Comparison of ENCODE assay signal across 1 cellular context in genomic region chr9:27573699-27574265, GRCh38.
TF ChIP-seq lines count a peak whose summit lies in the region.

No MANE protein-coding gene starts in this region.

TF ChIP-seq in HepG2, 621 proteins besides CTCF, POLR2A, EP300 and RAD21 (continued from another document and continues in another):
- TF ChIP-seq ZNF574 (CRISPR knock-in tag; IDR thresholded peaks at IDR 0.05) (peak; percentile 63), CERS6 (CRISPR knock-in tag; IDR thresholded peaks at IDR 0.05) (no peak), SMAD9 (CRISPR knock-in tag; IDR thresholded peaks at IDR 0.05) (no peak), ZNF496 (CRISPR knock-in tag; IDR thresholded peaks at IDR 0.05; ENCODE audit: insufficient replicate concordance) (no peak), TSC22D2 (CRISPR knock-in tag; IDR thresholded peaks at IDR 0.05; ENCODE audit: borderline replicate concordance) (no peak), ZNF512B (CRISPR knock-in tag; IDR thresholded peaks at IDR 0.05; ENCODE audit: borderline replicate concordance) (no peak), GABPB1 (CRISPR knock-in tag; IDR thresholded peaks at IDR 0.05) (peak; percentile 89), ASH2L (IDR thresholded peaks at IDR 0.05; ENCODE audit: insufficient read length, low read depth, low read length) (peak; percentile 65), FOXJ3 (CRISPR knock-in tag; IDR thresholded peaks at IDR 0.05; ENCODE audit: borderline replicate concordance) (no peak; the same call in 1 of the 2 replicates), KDM1A (CRISPR knock-in tag; IDR thresholded peaks at IDR 0.05) (no peak), IKZF4 (CRISPR knock-in tag; IDR thresholded peaks at IDR 0.05; ENCODE audit: borderline replicate concordance, low read depth, not compliant biosample characterization) (no peak), ZNF383 (CRISPR knock-in tag; IDR thresholded peaks at IDR 0.05; ENCODE audit: borderline replicate concordance) (no peak), SALL2 (CRISPR knock-in tag; IDR thresholded peaks at IDR 0.05) (no peak), MEIS1 (CRISPR knock-in tag; IDR thresholded peaks at IDR 0.05; ENCODE audit: borderline replicate concordance) (0 out of 2 replicates have a peak, but pooled peaks have one; percentile 32), ZNF510 (CRISPR knock-in tag; IDR thresholded peaks at IDR 0.05; ENCODE audit: low read depth) (no peak), ZNF652 (CRISPR knock-in tag; IDR thresholded peaks at IDR 0.05; ENCODE audit: borderline replicate concordance, low read depth) (no peak), RBM22 (optimal IDR thresholded peaks at IDR 0.05; ENCODE audit: low read length) (no peak), MEF2D (CRISPR knock-in tag; IDR thresholded peaks at IDR 0.05) (no peak), ZNF253 (CRISPR knock-in tag; IDR thresholded peaks at IDR 0.05; ENCODE audit: borderline replicate concordance) (no peak), FOXP1 (IDR thresholded peaks at IDR 0.05) (no peak), FOXP1 (CRISPR knock-in tag; IDR thresholded peaks at IDR 0.05) (peak; percentile 49), PHF20 (CRISPR knock-in tag; IDR thresholded peaks at IDR 0.05) (peak; percentile 60), PHF21A (CRISPR knock-in tag; IDR thresholded peaks at IDR 0.05) (no peak), ARHGAP35 (CRISPR knock-in tag; IDR thresholded peaks at IDR 0.05; ENCODE audit: borderline replicate concordance) (no peak), NCOA5 (CRISPR knock-in tag; IDR thresholded peaks at IDR 0.05) (no peak), SOX6 (IDR thresholded peaks at IDR 0.05) (no peak), SOX6 (CRISPR knock-in tag; IDR thresholded peaks at IDR 0.05) (0 out of 2 replicates have a peak, but pooled peaks have one; percentile 44), ZNF646 (CRISPR knock-in tag; IDR thresholded peaks at IDR 0.05) (no peak), GATA4 (IDR thresholded peaks at IDR 0.05; ENCODE audit: borderline replicate concordance, low read depth) (no peak), MTERF4 (CRISPR knock-in tag; IDR thresholded peaks at IDR 0.05) (no peak), ZFP36 (IDR thresholded peaks at IDR 0.05; ENCODE audit: borderline replicate concordance, low read depth, low read length, partially characterized antibody) (no peak), ZNF883 (CRISPR knock-in tag; IDR thresholded peaks at IDR 0.05; ENCODE audit: not compliant biosample characterization) (no peak), MED13 (CRISPR knock-in tag; IDR thresholded peaks at IDR 0.05) (no peak), ARID2 (CRISPR knock-in tag; IDR thresholded peaks at IDR 0.05; ENCODE audit: borderline replicate concordance) (no peak), ZNF576 (CRISPR knock-in tag; IDR thresholded peaks at IDR 0.05) (no peak), ZMAT3 (CRISPR knock-in tag; conservative IDR thresholded peaks at IDR 0.05) (no peak), ZHX1 (CRISPR knock-in tag; IDR thresholded peaks at IDR 0.05; ENCODE audit: low read depth) (peak; percentile 98), HOMEZ (CRISPR knock-in tag; IDR thresholded peaks at IDR 0.05; ENCODE audit: low read depth) (peak; percentile 91; the same call in 1 of the 2 replicates), ZNF850 (CRISPR knock-in tag; conservative IDR thresholded peaks at IDR 0.05) (no peak; the same call in 1 of the 2 replicates), ZFAT (CRISPR knock-in tag; conservative IDR thresholded peaks at IDR 0.05) (no peak), U2AF2 (IDR thresholded peaks at IDR 0.05; ENCODE audit: low read depth, low read length) (no peak), ZNF326 (CRISPR knock-in tag; IDR thresholded peaks at IDR 0.05; ENCODE audit: borderline replicate concordance) (no peak), ZNF777 (CRISPR knock-in tag; IDR thresholded peaks at IDR 0.05) (no peak), BCL6 (CRISPR knock-in tag; IDR thresholded peaks at IDR 0.05) (0 out of 2 replicates have a peak, but pooled peaks have one; percentile 26), ZBTB44 (CRISPR knock-in tag; IDR thresholded peaks at IDR 0.05) (no peak)
